16 cellular contexts compared by ENCODE assay signal in genomic region chr11:119737678-119738439, GRCh38. TPM values are rescaled to one million over a fixed set of nuclear protein-coding genes. Genes with fewer than 3 reads are reported as not detected.
A peak's percentile ranks its signal among the peaks of the same experiment; 100 is the strongest.
DNase-seq lines count a peak whose midpoint lies in the region; TF ChIP-seq lines count a peak whose summit lies in the region.
"Had no signal": no experiment of that assay in that cellular context is flagged by ENCODE, and none has a peak within 500 bp of the region (broad histone marks: within the 10 kb centered on the region; RNA-seq: fewer than 3 reads in every experiment).

No MANE protein-coding gene starts in this region.

- H3K36me3 ChIP-seq in osteoblast (ENCODE audit: insufficient read depth, low read length): no peaks in the 10 kb centered on the region

- H3K4me2 ChIP-seq in osteoblast (ENCODE audit: insufficient read depth, low read length): no peak overlapping the region

- H3K27ac ChIP-seq in osteoblast (ENCODE audit: low read depth, low read length): no peak overlapping the region

- H3K36me3 Mint-ChIP-seq in glutamatergic neuron (ENCODE audit: unreplicated experiment) (peaks cover 12% of the 10 kb centered on the region), Calu3 (ENCODE audit: insufficient read depth, unreplicated experiment) (peaks cover 3% of the 10 kb centered on the region)

- peaks cover 5% of the 10 kb centered on the region for H3K9me3 Mint-ChIP-seq in glutamatergic neuron (ENCODE audit: unreplicated experiment)
- H3K9me3 Mint-ChIP-seq in Calu3 (ENCODE audit: low read depth, unreplicated experiment): no peaks in the 10 kb centered on the region
- H3K9me3 Mint-ChIP-seq: CD4-positive, alpha-beta T cell; H9 had no signal

- BruUV-seq in Calu3 (replicated peaks; lab: Mats Ljungman, UMichigan): no TSS peak

- H3K79me2 ChIP-seq in osteoblast (ENCODE audit: insufficient read depth, low read length): no peaks in the 10 kb centered on the region

- H4K20me1 ChIP-seq in osteoblast (ENCODE audit: insufficient read depth, low read length): no peaks in the 10 kb centered on the region

- H3K27me3 Mint-ChIP-seq in glutamatergic neuron (ENCODE audit: unreplicated experiment) (peaks cover 9% of the 10 kb centered on the region), Calu3 (ENCODE audit: unreplicated experiment) (peaks cover 26% of the 10 kb centered on the region)

- H3K4me3 ChIP-seq in osteoblast (ENCODE audit: insufficient read depth, low read length): no peak overlapping the region
- H3K4me3 ChIP-seq: K562 had no signal

- H3K4me1 Mint-ChIP-seq in glutamatergic neuron (ENCODE audit: low read depth, unreplicated experiment) (peaks cover 9% of the 10 kb centered on the region), Calu3 (ENCODE audit: low read depth, unreplicated experiment) (no peaks in the 10 kb centered on the region)

- H3K4me1 ChIP-seq in osteoblast (ENCODE audit: insufficient read depth, low read length): no peaks in the 10 kb centered on the region

- H3K27ac Mint-ChIP-seq in glutamatergic neuron (ENCODE audit: unreplicated experiment): no peak overlapping the region
- H3K27ac Mint-ChIP-seq in Calu3 (ENCODE audit: unreplicated experiment): no peak overlapping the region
- H3K27ac Mint-ChIP-seq: B cell; CD4-positive, alpha-beta T cell; H9 had no signal

- peaks cover 41% of the 10 kb centered on the region for H3K27me3 ChIP-seq in osteoblast (ENCODE audit: insufficient read depth, low read length)

- H3K9me3 ChIP-seq in osteoblast (ENCODE audit: low read depth, low read length): no peaks in the 10 kb centered on the region

- TF ChIP-seq CTCF in glutamatergic neuron (IDR thresholded peaks at IDR 0.05; ENCODE audit: partially characterized antibody, unreplicated experiment): no peak
- no peak for TF ChIP-seq CTCF in osteoblast (IDR thresholded peaks at IDR 0.05; ENCODE audit: extremely low read depth, low read depth, low read length)
- TF ChIP-seq CTCF in Calu3 (IDR thresholded peaks at IDR 0.05; ENCODE audit: unreplicated experiment): no peak

- H3K4me3 Mint-ChIP-seq in glutamatergic neuron (ENCODE audit: unreplicated experiment) (peak overlapping the region; percentile 9), Calu3 (ENCODE audit: low read depth, unreplicated experiment) (no peak overlapping the region)
- H3K4me3 Mint-ChIP-seq: B cell; CD4-positive, alpha-beta T cell; H9 had no signal

- DNase-seq in NCI-H82 (lab: John Stamatoyannopoulos, UW): peak; percentile 36
- no peak for DNase-seq in NCI-H82 treated with DMSO at 0.1 percent for 48 hours (lab: John Stamatoyannopoulos, UW; ENCODE audit: unreplicated experiment)
- DNase-seq in glutamatergic neuron: no peak
- DNase-seq in osteoblast (ENCODE audit: insufficient read length, low spot score, missing footprints): peak; percentile 42
- DNase-seq in HuH-7 (ENCODE audit: low spot score): no peak
- DNase-seq in Calu3: no peak
- no peak for DNase-seq in cerebellum (ENCODE audit: low spot score)
- DNase-seq: ACHN; C1 segment of cervical spinal cord; CD4-positive, alpha-beta T cell; DND-41; GF-D8; GOT3; H9 had no signal

- no peak overlapping the region for H2AFZ ChIP-seq in osteoblast (ENCODE audit: low read length)

- CTCF ChIA-PET in Calu3 (lab: Charles Lee): no interaction called here

- intact Hi-C loops in Calu3 (cut with micrococcal nuclease; ENCODE audit: unreplicated experiment): no loop called here

RNA-seq across cellular contexts. Expression of gene NECTIN1, which starts 8.9 kb away (rescaled TPM):
- total RNA-seq in glutamatergic neuron (ENCODE audit: unreplicated experiment) (26.0 TPM), osteoblast (4.1 and 5.8 TPM in 2 replicates), Calu3 (2022) (22.1 and 28.5 TPM in 2 replicates), cerebellum (20.1 TPM)

Comparison
In these comparisons a context has a peak if more than half of its experiments do, and no peak if none do; other contexts are left out.
1. DNase-seq: peak in NCI-H82 (single experiment) and osteoblast (single experiment); none in NCI-H82 treated with DMSO at 0.1 percent for 48 hours (single experiment), glutamatergic neuron (single experiment), HuH-7 (single experiment), Calu3 (single experiment) and cerebellum (single experiment).